In genomic region chr11:4644233-4644632, GRCh38 we compare ENCODE assay signal across 24 cellular contexts. TPM values are rescaled to one million over a fixed set of nuclear protein-coding genes. Genes with fewer than 3 reads are reported as not detected.
"Had no signal": no experiment of that assay in that cellular context is flagged by ENCODE, and none has a peak within 500 bp of the region (broad histone marks: within the 10 kb centered on the region; RNA-seq: fewer than 3 reads in every experiment).

No MANE protein-coding gene starts in this region.

- H3K4me3 ChIP-seq: breast epithelium, lower lobe of right lung, mucosa of descending colon, upper lobe of right lung had no signal

- H3K36me3 Mint-ChIP-seq: activated naive CD8-positive, alpha-beta T cell treated with anti-CD3 and anti-CD28 coated beads for 36 hours; stimulated activated naive B cell treated with anti-CD40 and anti-IgM and Interleukin-4, amounts not matched to agents 10 μg/mL and 1 μg/mL and 100 μg/mL, for 72 hours had no signal

- H3K36me3 ChIP-seq: breast epithelium, esophagus muscularis mucosa, lower lobe of right lung, upper lobe of right lung had no signal

- H3K4me1 ChIP-seq: breast epithelium, lower lobe of right lung, upper lobe of right lung had no signal

- ATAC-seq: lower lobe of right lung; mucosa of descending colon; stimulated activated naive B cell treated with anti-CD40 and anti-IgM and Interleukin-4, amounts not matched to agents 10 μg/mL and 1 μg/mL and 100 μg/mL, for 72 hours; upper lobe of right lung had no signal

- H3K27ac Mint-ChIP-seq: activated naive CD8-positive, alpha-beta T cell treated with anti-CD3 and anti-CD28 coated beads for 36 hours; stimulated activated naive B cell treated with anti-CD40 and anti-IgM and Interleukin-4, amounts not matched to agents 10 μg/mL and 1 μg/mL and 100 μg/mL, for 72 hours had no signal

- H3K27ac ChIP-seq: breast epithelium, esophagus muscularis mucosa, lower lobe of right lung, upper lobe of right lung had no signal

- H3K4me1 Mint-ChIP-seq: activated naive CD8-positive, alpha-beta T cell treated with anti-CD3 and anti-CD28 coated beads for 36 hours; central memory CD8-positive, alpha-beta T cell; neural crest cell had no signal

- FAIRE-seq: frontal cortex, keratinocyte had no signal

- DNase-seq: activated CD4-positive, alpha-beta T cell treated with anti-CD3 and anti-CD28 coated beads for 4 hours; activated CD4-positive, alpha-beta T cell treated with anti-CD3 and anti-CD28 coated beads, Interleukin-2, amount 50 U/mL, for 48 hours; activated CD4-positive, CD25-positive, alpha-beta regulatory T cell; activated naive CD4-positive, alpha-beta T cell treated with Interleukin-2 at 50 U/mL for 16 hours; activated naive CD8-positive, alpha-beta T cell treated with anti-CD3 and anti-CD28 coated beads for 36 hours; activated T-cell treated with anti-CD3 and anti-CD28 coated beads, Interleukin-2, amount 50 U/mL, for 48 hours; left colon; lower lobe of right lung; mesendoderm; mucosa of descending colon; occipital lobe; posterior cingulate gyrus; stimulated activated CD4-positive, alpha-beta T cell treated with anti-CD3 and anti-CD28 coated beads, Interleukin-12 subunit alpha, Interleukin-12 subunit beta, amount 100 ng/mL, for 4 hours; stimulated activated naive B cell treated with anti-CD40 and anti-IgM and Interleukin-4, amounts not matched to agents 10 μg/mL and 1 μg/mL and 100 μg/mL, for 72 hours; T1000; upper lobe of right lung had no signal

- H3K9me3 ChIP-seq: breast epithelium, esophagus muscularis mucosa, lower lobe of right lung, mucosa of descending colon, upper lobe of right lung had no signal

- H3K4me3 Mint-ChIP-seq: activated naive CD8-positive, alpha-beta T cell treated with anti-CD3 and anti-CD28 coated beads for 36 hours; central memory CD8-positive, alpha-beta T cell; neural crest cell; stimulated activated naive B cell treated with anti-CD40 and anti-IgM and Interleukin-4, amounts not matched to agents 10 μg/mL and 1 μg/mL and 100 μg/mL, for 72 hours had no signal

- H3K9me3 Mint-ChIP-seq: activated naive CD8-positive, alpha-beta T cell treated with anti-CD3 and anti-CD28 coated beads for 36 hours; central memory CD8-positive, alpha-beta T cell; neural crest cell; stimulated activated naive B cell treated with anti-CD40 and anti-IgM and Interleukin-4, amounts not matched to agents 10 μg/mL and 1 μg/mL and 100 μg/mL, for 72 hours had no signal

- H3K27me3 ChIP-seq: breast epithelium, esophagus muscularis mucosa, upper lobe of right lung had no signal

RNA-seq across cellular contexts. Expression of gene OR51E1, which starts 0.5 kb away (rescaled TPM):
- total RNA-seq: activated naive CD8-positive, alpha-beta T cell treated with anti-CD3 and anti-CD28 coated beads for 36 hours; lower lobe of right lung; neural crest cell; T-helper 1 cell treated with Interleukin-12 subunit alpha and Interleukin-12 subunit beta and Interleukin-4 antibody, amounts not matched to agents 30 ng/mL and 1 ng/mL, for 36 hours; upper lobe of right lung had no signal
- polyA plus RNA-seq: keratinocyte had no signal

RNA-seq across cellular contexts. Expression of gene OR51D1, which starts 7.0 kb away (rescaled TPM):
- total RNA-seq: activated naive CD8-positive, alpha-beta T cell treated with anti-CD3 and anti-CD28 coated beads for 36 hours; breast epithelium; esophagus muscularis mucosa; frontal cortex; left colon; lower lobe of right lung; mucosa of descending colon; neural crest cell; occipital lobe; subcutaneous adipose tissue; T-helper 1 cell treated with Interleukin-12 subunit alpha and Interleukin-12 subunit beta and Interleukin-4 antibody, amounts not matched to agents 30 ng/mL and 1 ng/mL, for 36 hours; upper lobe of right lung had no signal
- polyA plus RNA-seq: keratinocyte had no signal

RNA-seq across cellular contexts. Expression of gene OR52I1, which starts 50.4 kb away (rescaled TPM):
- total RNA-seq: activated naive CD8-positive, alpha-beta T cell treated with anti-CD3 and anti-CD28 coated beads for 36 hours; breast epithelium; esophagus muscularis mucosa; frontal cortex; left colon; lower lobe of right lung; mucosa of descending colon; neural crest cell; occipital lobe; subcutaneous adipose tissue; upper lobe of right lung had no signal
- polyA plus RNA-seq: keratinocyte had no signal

RNA-seq across cellular contexts. Expression of gene OR51E2, which starts 53.4 kb away (rescaled TPM):
- total RNA-seq: activated naive CD8-positive, alpha-beta T cell treated with anti-CD3 and anti-CD28 coated beads for 36 hours; breast epithelium; lower lobe of right lung; neural crest cell; occipital lobe; T-helper 1 cell treated with Interleukin-12 subunit alpha and Interleukin-12 subunit beta and Interleukin-4 antibody, amounts not matched to agents 30 ng/mL and 1 ng/mL, for 36 hours; upper lobe of right lung had no signal
